17 cellular contexts compared by ENCODE assay signal in the genomic region with DNA sequence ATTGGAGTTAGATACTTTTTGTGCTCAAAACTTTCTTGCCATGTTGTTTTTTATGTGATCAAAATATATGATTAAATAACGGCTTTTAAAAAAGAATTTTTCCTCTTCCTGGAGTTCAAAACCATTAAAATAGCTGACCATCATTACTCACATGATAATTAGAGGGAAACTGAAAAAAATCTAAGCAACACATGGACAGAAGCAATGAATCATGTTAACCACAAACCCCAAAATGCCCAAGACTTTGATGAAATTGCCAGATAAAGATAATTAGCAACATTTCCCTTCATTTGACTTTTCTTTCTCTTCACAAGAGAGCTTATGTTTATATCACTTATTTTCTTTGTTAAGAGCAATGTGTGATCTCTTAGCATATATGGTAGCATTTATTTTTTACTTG.
DNase-seq lines count a peak whose midpoint lies in the region; ATAC-seq, FAIRE-seq and TF ChIP-seq lines count a peak whose summit lies in the region.
"Had no signal": no experiment of that assay in that cellular context is flagged by ENCODE, and none has a peak within 500 bp of the region (broad histone marks: within the 10 kb centered on the region; RNA-seq: fewer than 3 reads in every experiment).

No MANE protein-coding gene starts in this region.

- peak; percentile 89 for FAIRE-seq in RCC 7860 (lab: Jason Lieb, UNC)
- FAIRE-seq: pancreas had no signal

- no peak for ATAC-seq in GM21390 (IDR thresholded peaks at IDR 0.05; ENCODE audit: unreplicated experiment)
- ATAC-seq: heart left ventricle, pancreas had no signal

- H3K4me3 ChIP-seq in cardiac fibroblast (replicated peaks in 1 of 2; ENCODE audit: low read depth in 2 of 2, low read length in 2 of 2): no peak overlapping the region
- H3K4me3 ChIP-seq: heart left ventricle, pancreas had no signal

- peak; percentile 80 for DNase-seq in H4 (ENCODE audit: low spot score)
- peak; percentile 63 for DNase-seq in RCC 7860 (ENCODE audit: low spot score)
- peak; percentile 5 to 47 for DNase-seq in cardiac fibroblast (ENCODE audit: low read depth in 2 of 2)
- DNase-seq in renal cortical epithelial cell (ENCODE audit: low read depth): peak; percentile 85
- no peak for DNase-seq in putamen (ENCODE audit: low spot score)
- DNase-seq in ecto neural progenitor cell (ENCODE audit: low spot score): no peak
- DNase-seq: activated CD4-positive, alpha-beta T cell treated with anti-CD3 and anti-CD28 coated beads for 48 hours; activated T-cell treated with anti-CD3 and anti-CD28 coated beads for 4 hours; C1 segment of cervical spinal cord; central memory CD4-positive, alpha-beta T cell; DMS79 treated with DMSO at 0.1 percent for 48 hours; endodermal cell; heart left ventricle; NCI-H2171; pancreas; T-helper 9 cell had no signal

- no peak for TF ChIP-seq CTCF in cardiac fibroblast (IDR thresholded peaks at IDR 0.05; ENCODE audit: low read depth, low read length)

Comparison
In these comparisons a context has a peak if more than half of its experiments do, and no peak if none do; other contexts are left out.
1. DNase-seq: peak in H4 (single experiment), RCC 7860 (single experiment), cardiac fibroblast (2 of 2) and renal cortical epithelial cell (single experiment); none in putamen (single experiment) and ecto neural progenitor cell (single experiment).